8 cellular contexts compared by ENCODE assay signal in genomic region chr21:38733973-38734546, GRCh38.
DNase-seq lines count a peak whose midpoint lies in the region; ATAC-seq, FAIRE-seq and TF ChIP-seq lines count a peak whose summit lies in the region.

No MANE protein-coding gene starts in this region.

- FAIRE-seq in endothelial cell of umbilical vein (lab: Jason Lieb, UNC), result peak; percentile 85

- TF ChIP-seq CTCF in CD14-positive monocyte (IDR thresholded peaks at IDR 0.05) (peak; percentile 95), endothelial cell of umbilical vein (IDR thresholded peaks at IDR 0.05; ENCODE audit: extremely low read depth in 1 of 2, insufficient read depth in 1 of 2, low read depth in 1 of 2, low read length in 2 of 2) (peak; percentile 91 to 94), mesothelial cell of epicardium (IDR thresholded peaks at IDR 0.05; ENCODE audit: unreplicated experiment) (peak; percentile 95)

- no peaks in the 10 kb centered on the region for H3K9me1 ChIP-seq in endothelial cell of umbilical vein (replicated peaks; ENCODE audit: control insufficient read depth, extremely low read depth, insufficient read depth, low read length)

- H3K27me3 Mint-ChIP-seq in CD14-positive monocyte (ENCODE audit: low read depth in 3 of 3) (peaks cover 0 to 4% (median 0%) of the 10 kb centered on the region in 3 donors), mesothelial cell of epicardium (ENCODE audit: low read depth) (peaks cover 12% of the 10 kb centered on the region)

- H3K4me3 Mint-ChIP-seq in CD14-positive monocyte, result peak overlapping the region; percentile 88 to 96
- H3K4me3 Mint-ChIP-seq in mesothelial cell of epicardium, result peak overlapping the region; percentile 72

- H3K36me3 ChIP-seq in NT2/D1 (ENCODE audit: insufficient read depth, insufficient read length, low read length) (no peaks in the 10 kb centered on the region), endothelial cell of umbilical vein (ENCODE audit: control insufficient read depth in 2 of 2, extremely low read depth in 1 of 2, insufficient read depth in 2 of 2, low read length in 2 of 2) (no peaks in the 10 kb centered on the region)

- H3K9ac ChIP-seq in NT2/D1 (ENCODE audit: insufficient read length, low read depth) (peak overlapping the region; percentile 73), endothelial cell of umbilical vein (replicated peaks; ENCODE audit: extremely low read depth, insufficient read depth, low read length) (no peak overlapping the region)

- CTCF ChIA-PET in endothelial cell of umbilical vein (lab: Charles Lee), result interaction anchor here (0.5 to 6.0 kb wide), 32 partner anchors 10 to 653 kb away, joined by 3 to 82 read pairs (median 4); no protein-coding TSS in a partner anchor

- no peaks in the 10 kb centered on the region for H3K79me2 ChIP-seq in endothelial cell of umbilical vein (ENCODE audit: control insufficient read depth, insufficient read depth, low read length)

- H3K4me1 Mint-ChIP-seq in CD14-positive monocyte (peaks cover 21% of the 10 kb centered on the region), mesothelial cell of epicardium (peaks cover 14% of the 10 kb centered on the region)

- H3K27ac Mint-ChIP-seq in CD14-positive monocyte, result peak overlapping the region; percentile 90 to 98 (median 96)
- H3K27ac Mint-ChIP-seq in mesothelial cell of epicardium, result peak overlapping the region; percentile 78

- H3K4me3 ChIP-seq in NT2/D1 (ENCODE audit: insufficient read length, low read depth) (peak overlapping the region; percentile 32), endothelial cell of umbilical vein (replicated peaks in 1 of 3; ENCODE audit: insufficient read depth in 1 of 3, low read depth in 1 of 3, low read length in 3 of 3) (peak overlapping the region in 2 of 3 experiments; percentile 1 to 31)

- H3K9me3 ChIP-seq in NT2/D1 (ENCODE audit: insufficient read depth, low read length) (no peaks in the 10 kb centered on the region), endothelial cell of umbilical vein (replicated peaks; ENCODE audit: control insufficient read depth, insufficient read depth, low read length) (no peaks in the 10 kb centered on the region)

- intact Hi-C loops in CD14-positive monocyte (cut with micrococcal nuclease), result loop anchor here (2.0 to 10.0 kb wide), 4 partner anchors 68 to 405 kb away; no protein-coding TSS in a partner anchor
- intact Hi-C loops in endothelial cell of umbilical vein (cut with micrococcal nuclease), result loop anchor here (1.0 to 5.0 kb wide), 8 partner anchors 63 to 441 kb away; partner anchors contain the start of gene ETS2

- POLR2A ChIA-PET in endothelial cell of umbilical vein (lab: Charles Lee), result no interaction called here

- DNase-seq in CD14-positive monocyte (ENCODE audit: low spot score) (peak; percentile 86), HT-29 (ENCODE audit: low spot score) (peak; percentile 88), NT2/D1 (ENCODE audit: low read depth, low spot score) (peak; percentile 76), activated T-cell treated with anti-CD3 and anti-CD28 coated beads for 1 hour (ENCODE audit: low read depth) (peak; percentile 72), endothelial cell of umbilical vein (ENCODE audit: low read depth, low spot score) (peak; percentile 87), mesothelial cell of epicardium (ENCODE audit: low spot score in 2 of 2, unreplicated experiment in 2 of 2) (peak; percentile 61 to 95)
- peak; percentile 29 for DNase-seq in stimulated activated CD8-positive, alpha-beta memory T cell treated with anti-CD3 and anti-CD28 coated beads, Interleukin-12 subunit alpha, Interleukin-12 subunit beta, amount 100 ng/mL, for 4 hours (ENCODE audit: low read depth)

- no peak for TF ChIP-seq POLR2A in endothelial cell of umbilical vein (IDR thresholded peaks at IDR 0.05; ENCODE audit: low read depth, low read length)

- no peaks in the 10 kb centered on the region for H4K20me1 ChIP-seq in endothelial cell of umbilical vein (replicated peaks; ENCODE audit: control insufficient read depth, extremely low read depth, insufficient read depth, low read length)

- no peak overlapping the region for H3K27ac ChIP-seq in endothelial cell of umbilical vein (ENCODE audit: insufficient read depth, low read depth, low read length)

- peak overlapping the region; percentile 85 for H3K4me2 ChIP-seq in endothelial cell of umbilical vein (ENCODE audit: insufficient read depth, low read length)

- ATAC-seq in GM18909 (IDR thresholded peaks at IDR 0.05; ENCODE audit: poor library complexity, unreplicated experiment), result no peak

- H3K36me3 Mint-ChIP-seq in CD14-positive monocyte (no peaks in the 10 kb centered on the region), mesothelial cell of epicardium (no peaks in the 10 kb centered on the region)

- no peaks in the 10 kb centered on the region for H3K27me3 ChIP-seq in NT2/D1 (ENCODE audit: insufficient read depth, insufficient read length)
- peaks cover 3% of the 10 kb centered on the region in 2 experiments for H3K27me3 ChIP-seq in endothelial cell of umbilical vein (ENCODE audit: control insufficient read depth in 2 of 2, insufficient read depth in 2 of 2, low read length in 2 of 2)

- BruUV-seq in endothelial cell of umbilical vein (replicated peaks; lab: Mats Ljungman, UMichigan), result no TSS peak

- dilution Hi-C loops in endothelial cell of umbilical vein (cut with MboI; ENCODE audit: extremely low pct_ligation_motif_present, low sequenced_read_pairs), result loop anchor here (25.0 kb wide), 1 partner anchor 428 kb away; no protein-coding TSS in a partner anchor

- peaks cover 7% of the 10 kb centered on the region for H3K4me1 ChIP-seq in NT2/D1 (ENCODE audit: insufficient read depth, insufficient read length)
- peaks cover 9% of the 10 kb centered on the region for H3K4me1 ChIP-seq in endothelial cell of umbilical vein (ENCODE audit: control insufficient read depth, extremely low read depth, insufficient read depth, low read length)

- peaks cover 0 to 2% (median 0%) of the 10 kb centered on the region in 7 donors for H3K9me3 Mint-ChIP-seq in CD14-positive monocyte
- no peaks in the 10 kb centered on the region for H3K9me3 Mint-ChIP-seq in mesothelial cell of epicardium

- H2AFZ ChIP-seq in endothelial cell of umbilical vein (ENCODE audit: low read depth, low read length), result peak overlapping the region; percentile 93

TF ChIP-seq in endothelial cell of umbilical vein, 7 proteins besides CTCF, POLR2A, EP300 and RAD21:
- TF ChIP-seq MAX (IDR thresholded peaks at IDR 0.05; ENCODE audit: insufficient read depth, insufficient read length) (peak; percentile 53), POLR2AphosphoS5 (IDR thresholded peaks at IDR 0.05; ENCODE audit: insufficient read depth, low read depth, low read length) (no peak), MYC (IDR thresholded peaks at IDR 0.05; ENCODE audit: low read depth, low read length) (no peak), JUN (IDR thresholded peaks at IDR 0.05; ENCODE audit: borderline replicate concordance, insufficient read depth, insufficient read length, low read depth) (no peak)

Comparison
In these comparisons a context has a peak if more than half of its experiments do, and no peak if none do; other contexts are left out.
1. DNase-seq: peak in every context shown above with its lines; median percentile 88 in HT-29; 87 in endothelial cell of umbilical vein; 86 in CD14-positive monocyte; 78 in mesothelial cell of epicardium; 76 in NT2/D1; 72 in activated T-cell treated with anti-CD3 and anti-CD28 coated beads for 1 hour; 29 in stimulated activated CD8-positive, alpha-beta memory T cell treated with anti-CD3 and anti-CD28 coated beads, Interleukin-12 subunit alpha, Interleukin-12 subunit beta, amount 100 ng/mL, for 4 hours.